Comparison of ENCODE assay signal across 17 cellular contexts in the genomic region with DNA sequence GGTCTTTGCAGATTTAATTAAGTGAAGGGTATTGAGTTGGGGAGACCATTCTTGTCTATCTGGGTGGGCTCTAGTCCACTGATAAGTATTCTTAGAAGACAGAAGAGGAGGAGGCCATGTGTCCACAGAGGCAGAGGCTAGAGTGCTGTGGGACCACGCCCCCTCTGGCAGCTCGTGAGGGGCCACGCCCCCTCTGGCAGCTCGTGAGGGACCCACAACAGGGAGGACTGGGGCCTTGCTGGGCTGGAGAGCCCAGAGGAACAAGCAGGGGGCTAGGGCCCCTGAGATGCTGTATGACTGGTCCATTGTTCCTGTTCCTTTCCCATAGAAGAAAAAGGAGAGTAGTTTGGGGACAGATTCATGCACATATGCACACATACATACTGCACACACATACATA.
DNase-seq lines count a peak whose midpoint lies in the region; ATAC-seq, FAIRE-seq and TF ChIP-seq lines count a peak whose summit lies in the region.
"Had no signal": no experiment of that assay in that cellular context is flagged by ENCODE, and none has a peak within 500 bp of the region (broad histone marks: within the 10 kb centered on the region; RNA-seq: fewer than 3 reads in every experiment).

No MANE protein-coding gene starts in this region.

- BruUV-seq in GM12878 (replicated peaks; lab: Mats Ljungman, UMichigan) (no TSS peak), HepG2 (replicated peaks; lab: Mats Ljungman, UMichigan) (no TSS peak)

- in situ Hi-C loops in GM12878 (cut with MboI): no loop called here
- in situ Hi-C loops in HepG2 (cut with HindIII; ENCODE audit: extremely low pct_ligation_motif_present, low pct_unique_long_range_greater_than_20kb): no loop called here

- H3K4me2 ChIP-seq in GM12878 (ENCODE audit: control insufficient read depth, insufficient read depth) (no peak overlapping the region), HepG2 (ENCODE audit: low read depth, low read length) (no peak overlapping the region), MM.1S (ENCODE audit: low read depth, low read length) (no peak overlapping the region)

- H3K9me3 ChIP-seq in heart right ventricle: peaks cover 0 to 10% (median 8%) of the 10 kb centered on the region in 11 donors
- peaks cover 3% of the 10 kb centered on the region; the same call in 2 of the 3 replicates for H3K9me3 ChIP-seq in GM12878 (replicated peaks; ENCODE audit: control insufficient read depth, insufficient read depth, low read length)
- peaks cover 6% of the 10 kb centered on the region; the same call in 1 of the 2 replicates for H3K9me3 ChIP-seq in HepG2 (ENCODE audit: low read length)
- H3K9me3 ChIP-seq in gastroesophageal sphincter: peaks cover 0 to 6% (median 0%) of the 10 kb centered on the region in 3 donors
- no peaks in the 10 kb centered on the region for H3K9me3 ChIP-seq in MM.1S (replicated peaks; ENCODE audit: insufficient read depth, low read length)
- H3K9me3 ChIP-seq: vagina had no signal

- WGBS in heart right ventricle, 2 donors: 17 to 36% methylated on average over 4 of the region's 4 CpGs
- WGBS in GM12878 (ENCODE audit: insufficient coverage, insufficient replicate concordance, low lambda C conversion rate, missing lambda C conversion rate): 21% methylated on average over 4 of the region's 4 CpGs
- WGBS in HepG2 (ENCODE audit: low lambda C conversion rate): 0% methylated on average over 1 of the region's 4 CpGs
- WGBS in gastroesophageal sphincter (ENCODE audit: low coverage in 1 of 2), 2 donors: 32 to 60% methylated on average over 1 to 3 of the region's 4 CpGs

- H2AFZ ChIP-seq in GM12878 (ENCODE audit: control insufficient read depth, low read depth, low read length): no peak overlapping the region
- no peak overlapping the region for H2AFZ ChIP-seq in HepG2 (ENCODE audit: low read length)
- H2AFZ ChIP-seq in MM.1S (ENCODE audit: low read length): no peak overlapping the region

- SMC1A ChIA-PET in GM12878 (lab: Charles Lee; ENCODE audit: uncharacterized antibody, unreplicated experiment): no interaction called here

- H3K27ac ChIP-seq in heart right ventricle (no peak overlapping the region), GM12878 (ENCODE audit: control insufficient read depth, insufficient read depth) (no peak overlapping the region), HepG2 (ENCODE audit: extremely low read length, insufficient read depth, low read length) (no peak overlapping the region), gastroesophageal sphincter (no peak overlapping the region), MM.1S (ENCODE audit: low read length) (no peak overlapping the region)
- H3K27ac ChIP-seq: vagina had no signal

- ATAC-seq in Right ventricle myocardium inferior (no peak), heart right ventricle (no peak), GM12878 (no peak), HepG2 (no peak), gastroesophageal sphincter (no peak)
- ATAC-seq: stimulated activated memory B cell treated with anti-CD40 and anti-IgM and Interleukin-4, amounts not matched to agents 10 μg/mL and 1 μg/mL and 100 μg/mL, for 72 hours had no signal

- RAD21 ChIA-PET in GM12878 (lab: Charles Lee; ENCODE audit: unreplicated experiment): no interaction called here

- no peaks in the 10 kb centered on the region for H3F3A ChIP-seq in MM.1S (ENCODE audit: insufficient read depth, low read length)

- H3K4me1 ChIP-seq in heart right ventricle: peaks cover 0 to 30% (median 18%) of the 10 kb centered on the region in 9 donors
- no peaks in the 10 kb centered on the region for H3K4me1 ChIP-seq in GM12878 (ENCODE audit: control insufficient read depth, insufficient read depth, low read length)
- peaks cover 17% of the 10 kb centered on the region for H3K4me1 ChIP-seq in HepG2 (ENCODE audit: insufficient read depth, low read length)
- H3K4me1 ChIP-seq in gastroesophageal sphincter: peaks cover 0 to 37% (median 18%) of the 10 kb centered on the region in 3 donors
- H3K4me1 ChIP-seq in MM.1S (ENCODE audit: low read length): no peaks in the 10 kb centered on the region

- TF ChIP-seq POLR2A in GM12878 (IDR thresholded peaks at IDR 0.05; ENCODE audit: low read depth, low read length): no peak
- no peak for TF ChIP-seq POLR2A in HepG2 (IDR thresholded peaks at IDR 0.05; ENCODE audit: insufficient read depth in 1 of 2, low read depth in 2 of 2, low read length in 2 of 2)
- no peak for TF ChIP-seq POLR2A in gastroesophageal sphincter (IDR thresholded peaks at IDR 0.05)
- TF ChIP-seq POLR2A in GM12891 (IDR thresholded peaks at IDR 0.05; ENCODE audit: low read depth, low read length): no peak

- H4K20me1 ChIP-seq in GM12878 (ENCODE audit: control insufficient read depth, insufficient read depth): peaks cover 2% of the 10 kb centered on the region; the same call in 1 of the 2 replicates
- no peaks in the 10 kb centered on the region for H4K20me1 ChIP-seq in HepG2 (ENCODE audit: insufficient read depth, low read length)
- no peaks in the 10 kb centered on the region for H4K20me1 ChIP-seq in MM.1S (ENCODE audit: insufficient read depth, low read length)

- no peak for TF ChIP-seq EP300 in GM12878 (IDR thresholded peaks at IDR 0.05; ENCODE audit: borderline replicate concordance in 1 of 2, control insufficient read depth in 1 of 2, low read depth in 2 of 2, low read length in 2 of 2)
- no peak for TF ChIP-seq EP300 in HepG2 (IDR thresholded peaks at IDR 0.05; ENCODE audit: low read depth in 2 of 2, low read length in 2 of 2)
- no peak for TF ChIP-seq EP300 in HepG2 (CRISPR knock-in tag; IDR thresholded peaks at IDR 0.05; ENCODE audit: borderline replicate concordance)
- no peak for TF ChIP-seq EP300 in gastroesophageal sphincter (IDR thresholded peaks at IDR 0.05)

- peak; percentile 44 for FAIRE-seq in GM12878 (lab: Jason Lieb, UNC)
- peak; percentile 40 for FAIRE-seq in HepG2 (lab: Jason Lieb, UNC)
- FAIRE-seq in GM12891 (lab: Jason Lieb, UNC): no peak
- FAIRE-seq: GM19239, TTC549 had no signal

- H3K4me3 ChIP-seq in heart right ventricle (no peak overlapping the region), GM12878 (no peak overlapping the region), HepG2 (replicated peaks in 1 of 3; ENCODE audit: insufficient read depth in 1 of 3, low read depth in 2 of 3, low read length in 3 of 3) (no peak overlapping the region), gastroesophageal sphincter (no peak overlapping the region), MM.1S (ENCODE audit: low read length) (no peak overlapping the region)
- H3K4me3 ChIP-seq: vagina had no signal

- H3K36me3 ChIP-seq in heart right ventricle (no peaks in the 10 kb centered on the region), GM12878 (ENCODE audit: control insufficient read depth in 2 of 2, insufficient read depth in 2 of 2, low read length in 1 of 2) (no peaks in the 10 kb centered on the region), HepG2 (replicated peaks in 1 of 2; ENCODE audit: control insufficient read depth in 1 of 2, insufficient read depth in 2 of 2, low read length in 2 of 2) (no peaks in the 10 kb centered on the region), gastroesophageal sphincter (no peaks in the 10 kb centered on the region), MM.1S (replicated peaks; ENCODE audit: insufficient read depth, low read length) (no peaks in the 10 kb centered on the region)
- H3K36me3 ChIP-seq: vagina had no signal

- TF ChIP-seq RAD21 in GM12878 (IDR thresholded peaks at IDR 0.05; ENCODE audit: insufficient read depth, low read depth, low read length) (no peak), HepG2 (CRISPR knock-in tag; IDR thresholded peaks at IDR 0.05) (no peak)

- DNase-seq in Right ventricle myocardium inferior (ENCODE audit: missing footprints) (peak; percentile 32), heart right ventricle (no peak), GM12878 (ENCODE audit: low read depth, low spot score) (no peak), HepG2 (ENCODE audit: low spot score) (peak; percentile 31), GM12891 (ENCODE audit: insufficient read length, low spot score) (no peak), MM.1S (no peak), NCI-H82 treated with DMSO at 0.1 percent for 48 hours (lab: John Stamatoyannopoulos, UW; ENCODE audit: unreplicated experiment) (no peak)
- DNase-seq: amygdala; NCI-H187; NCI-H82; SHP77; stimulated activated CD4-positive, alpha-beta T cell treated with anti-CD3 and anti-CD28 coated beads, Interleukin-4, amount 100 ng/mL, for 24 hours had no signal

- H3K27me3 ChIP-seq in heart right ventricle (no peaks in the 10 kb centered on the region), GM12878 (replicated peaks in 1 of 2; ENCODE audit: control insufficient read depth in 2 of 2, insufficient read depth in 2 of 2, low read length in 1 of 2) (no peaks in the 10 kb centered on the region), HepG2 (ENCODE audit: control insufficient read depth in 1 of 2, insufficient read depth in 2 of 2, low read length in 2 of 2) (peaks cover 2 to 49% of the 10 kb centered on the region in 2 experiments; a peak in 4 of 5 replicates), gastroesophageal sphincter (no peaks in the 10 kb centered on the region), MM.1S (replicated peaks; ENCODE audit: insufficient read depth, low read length) (peaks cover 55% of the 10 kb centered on the region)
- H3K27me3 ChIP-seq: vagina had no signal

- no peaks in the 10 kb centered on the region for H3K79me2 ChIP-seq in GM12878 (ENCODE audit: control insufficient read depth, insufficient read depth, low read length)
- no peaks in the 10 kb centered on the region for H3K79me2 ChIP-seq in HepG2 (ENCODE audit: insufficient read depth, low read length)
- no peaks in the 10 kb centered on the region for H3K79me2 ChIP-seq in MM.1S (ENCODE audit: low read length)

- no peaks in the 10 kb centered on the region for H3K9me2 ChIP-seq in MM.1S (replicated peaks; ENCODE audit: insufficient read depth, low read length)

- CTCF ChIA-PET in GM12878 (lab: Yijun Ruan, JAX) (no interaction called here), HepG2 (lab: Yijun Ruan, JAX; ENCODE audit: low intra/inter-chr PET ratio, low total read pairs) (no interaction called here)

- POLR2A ChIA-PET in GM12878 (lab: Charles Lee) (no interaction called here), HepG2 (lab: Yijun Ruan, JAX) (no interaction called here)

- TF ChIP-seq CTCF in heart right ventricle (IDR thresholded peaks at IDR 0.05): no peak
- TF ChIP-seq CTCF in GM12878 (IDR thresholded peaks at IDR 0.05 in 2 of 3, conservative IDR thresholded peaks at IDR 0.05 in 1 of 3; ENCODE audit: control insufficient read depth in 2 of 3, extremely low read depth in 1 of 3, insufficient read depth in 1 of 3, low read depth in 3 of 3, low read length in 3 of 3): no peak
- no peak for TF ChIP-seq CTCF in HepG2 (CRISPR knock-in tag; IDR thresholded peaks at IDR 0.05)
- no peak for TF ChIP-seq CTCF in gastroesophageal sphincter (IDR thresholded peaks at IDR 0.05)
- no peak for TF ChIP-seq CTCF in MM.1S (IDR thresholded peaks at IDR 0.05; ENCODE audit: low read length)

- intact Hi-C loops in Right ventricle myocardium inferior (cut with DNase I): no loop called here
- intact Hi-C loops in heart right ventricle (cut with DNase I): no loop called here
- intact Hi-C loops in GM12878 (cut with micrococcal nuclease; ENCODE audit: unreplicated experiment): no loop called here
- intact Hi-C loops in HepG2 (cut with micrococcal nuclease; ENCODE audit: unreplicated experiment): no loop called here

- H3K9ac ChIP-seq in GM12878 (ENCODE audit: control insufficient read depth, insufficient read depth, low read length) (no peak overlapping the region), HepG2 (ENCODE audit: insufficient read depth, low read depth, low read length) (no peak overlapping the region), MM.1S (ENCODE audit: low read length) (no peak overlapping the region)

Comparison
In these comparisons a context has a peak if more than half of its experiments do, and no peak if none do; other contexts are left out.
1. DNase-seq: peak in Right ventricle myocardium inferior (single experiment) and HepG2 (single experiment); none in heart right ventricle (0 of 2), GM12878 (single experiment), GM12891 (single experiment), MM.1S (single experiment) and NCI-H82 treated with DMSO at 0.1 percent for 48 hours (single experiment).